9 cellular contexts compared by ENCODE assay signal in genomic region chr12:96108321-96108720, GRCh38.
DNase-seq lines count a peak whose midpoint lies in the region; ATAC-seq, FAIRE-seq and TF ChIP-seq lines count a peak whose summit lies in the region.
"Had no signal": no experiment of that assay in that cellular context is flagged by ENCODE, and none has a peak within 500 bp of the region (broad histone marks: within the 10 kb centered on the region; RNA-seq: fewer than 3 reads in every experiment).

No MANE protein-coding gene starts in this region.

- no peaks in the 10 kb centered on the region for H3K9me2 ChIP-seq in OCI-LY7 (ENCODE audit: insufficient read depth, low read length)

- H3K4me2 ChIP-seq in OCI-LY7 (ENCODE audit: low read length) = no peak overlapping the region

- H3K27ac ChIP-seq in OCI-LY7 (ENCODE audit: low read depth, low read length, poor library complexity, severe bottlenecking) (no peak overlapping the region), right lobe of liver (peak overlapping the region in 1 of 3 donors; percentile 25), thoracic aorta (no peak overlapping the region)

- no peak for TF ChIP-seq POLR2A in right lobe of liver (IDR thresholded peaks at IDR 0.05)

- peak overlapping the region; percentile 64 for H2AFZ ChIP-seq in OCI-LY7 (ENCODE audit: low read length)

- 30% methylated on average over 8 of the region's 11 CpGs for WGBS in right lobe of liver (ENCODE audit: insufficient coverage, low coverage, low lambda C conversion rate, missing lambda C conversion rate)

- H4K20me1 ChIP-seq in OCI-LY7 (ENCODE audit: insufficient read depth, low read length) = no peaks in the 10 kb centered on the region

- intact Hi-C loops in OCI-LY7 (cut with micrococcal nuclease; ENCODE audit: unreplicated experiment) = no loop called here
- intact Hi-C loops in right lobe of liver (cut with DNase I) = no loop called here

- H3K36me3 ChIP-seq in OCI-LY7 (ENCODE audit: insufficient read depth, low read length) (no peaks in the 10 kb centered on the region), right lobe of liver (no peaks in the 10 kb centered on the region), thoracic aorta (no peaks in the 10 kb centered on the region)
- H3K36me3 ChIP-seq: thyroid gland had no signal

- DNase-seq in OCI-LY7 (ENCODE audit: low spot score) (peak; percentile 33), right lobe of liver (peak; percentile 52 to 62 (median 59)), thoracic aorta (ENCODE audit: low spot score) (no peak), D721Med (ENCODE audit: insufficient read length, low spot score) (no peak), hepatic stellate cell (ENCODE audit: low spot score) (no peak), NCI-H510A (lab: John Stamatoyannopoulos, UW) (no peak)
- peak; percentile 20 for DNase-seq in activated naive CD4-positive, alpha-beta T cell treated with Interleukin-2 at 50 U/mL for 16 hours

- no peak for FAIRE-seq in D721Med (lab: Jason Lieb, UNC)
- FAIRE-seq: keratinocyte had no signal

- H3K79me2 ChIP-seq in OCI-LY7 (ENCODE audit: insufficient read depth, low read depth, low read length) = no peaks in the 10 kb centered on the region

- H3K27me3 ChIP-seq in right lobe of liver = no peaks in the 10 kb centered on the region
- no peaks in the 10 kb centered on the region for H3K27me3 ChIP-seq in thoracic aorta (replicated peaks; ENCODE audit: insufficient read depth)
- H3K27me3 ChIP-seq: thyroid gland had no signal

- no peaks in the 10 kb centered on the region for H3K9me3 ChIP-seq in OCI-LY7 (ENCODE audit: low read length)
- no peaks in the 10 kb centered on the region for H3K9me3 ChIP-seq in right lobe of liver
- H3K9me3 ChIP-seq in thoracic aorta = no peaks in the 10 kb centered on the region
- H3K9me3 ChIP-seq: thyroid gland had no signal

- H3K4me1 ChIP-seq in OCI-LY7 (ENCODE audit: insufficient read depth, low read length, poor library complexity, severe bottlenecking) (peaks cover 11% of the 10 kb centered on the region), right lobe of liver (peaks cover 0 to 6% (median 0%) of the 10 kb centered on the region in 4 donors), thoracic aorta (ENCODE audit: control insufficient read depth in 1 of 2, low read depth in 2 of 2) (peaks cover under 1 to 2% of the 10 kb centered on the region in 2 donors)
- H3K4me1 ChIP-seq: thyroid gland had no signal

- POLR2A ChIA-PET in OCI-LY7 (lab: Charles Lee) = interaction anchor here (0.6 kb wide), 1 partner anchor 10 kb away, joined by 4 read pairs; no protein-coding TSS in a partner anchor

- CTCF ChIA-PET in OCI-LY7 (lab: Charles Lee; ENCODE audit: unreplicated experiment) = interaction anchor here (0.7 kb wide), 1 partner anchor 47 kb away, joined by 4 read pairs; no protein-coding TSS in a partner anchor

- ATAC-seq in right lobe of liver (peak; percentile 74 to 89 (median 82)), thoracic aorta (ENCODE audit: insufficient number of reproducible peaks, low FRiP score, low read depth) (peak; percentile 20)

- H3K4me3 ChIP-seq in OCI-LY7 (ENCODE audit: low read depth, low read length, poor library complexity, severe bottlenecking) = no peak overlapping the region
- H3K4me3 ChIP-seq in right lobe of liver = no peak overlapping the region
- no peak overlapping the region for H3K4me3 ChIP-seq in thoracic aorta
- H3K4me3 ChIP-seq: thyroid gland had no signal

- BruUV-seq in OCI-LY7 (replicated peaks; lab: Mats Ljungman, UMichigan) = no TSS peak

- TF ChIP-seq CTCF in OCI-LY7 (conservative IDR thresholded peaks at IDR 0.05; ENCODE audit: low read length) (no peak), right lobe of liver (IDR thresholded peaks at IDR 0.05) (no peak), thoracic aorta (IDR thresholded peaks at IDR 0.05) (no peak), D721Med (IDR thresholded peaks at IDR 0.05; ENCODE audit: insufficient read depth, missing control alignments) (no peak)

Comparison
In these comparisons a context has a peak if more than half of its experiments do, and no peak if none do; other contexts are left out.
1. DNase-seq: peak in OCI-LY7 (single experiment), activated naive CD4-positive, alpha-beta T cell treated with Interleukin-2 at 50 U/mL for 16 hours (single experiment) and right lobe of liver (3 of 3); none in thoracic aorta (single experiment), D721Med (single experiment), hepatic stellate cell (single experiment) and NCI-H510A (single experiment).